In the genomic region with DNA sequence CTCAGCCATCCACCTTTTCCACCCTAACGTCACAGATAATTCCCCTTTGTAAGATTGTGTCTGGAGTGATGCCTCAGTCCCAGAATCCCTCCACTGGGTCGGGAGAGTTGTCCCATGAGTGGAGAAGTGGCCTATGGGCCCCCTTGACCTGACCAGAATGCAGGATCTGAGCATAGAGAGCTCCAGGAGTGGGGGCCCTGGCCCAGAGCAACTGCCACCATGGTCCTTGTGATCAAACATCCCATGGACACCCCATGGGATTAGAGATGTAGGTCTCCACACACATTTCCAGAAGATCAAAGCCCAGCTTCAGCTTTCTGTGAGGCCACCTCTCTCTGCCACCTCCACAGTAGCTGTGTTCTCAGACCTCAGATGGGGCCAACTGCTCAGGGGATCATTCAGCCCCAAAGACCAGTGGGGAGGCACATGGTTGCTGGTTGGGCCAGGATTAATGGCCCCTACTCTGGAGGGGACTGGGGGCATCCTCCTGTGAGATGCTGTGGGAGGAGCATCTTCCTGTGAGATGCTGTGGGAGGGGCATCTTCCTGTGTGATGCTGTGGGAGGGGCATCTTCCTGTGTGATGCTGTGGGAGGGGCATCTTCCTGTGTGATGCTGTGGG, we compare ENCODE assay signal across 11 cellular contexts. TPM values are rescaled to one million over a fixed set of nuclear protein-coding genes. Genes with fewer than 3 reads are reported as not detected.
DNase-seq lines count a peak whose midpoint lies in the region; ATAC-seq lines count a peak whose summit lies in the region.
"Had no signal": no experiment of that assay in that cellular context is flagged by ENCODE, and none has a peak within 500 bp of the region (broad histone marks: within the 10 kb centered on the region; RNA-seq: fewer than 3 reads in every experiment).

No MANE protein-coding gene starts in this region.

- CTCF ChIA-PET in T-cell (lab: Charles Lee), result no interaction called here

- no peaks in the 10 kb centered on the region for H3K36me3 Mint-ChIP-seq in T-cell
- peaks cover 3% of the 10 kb centered on the region for H3K36me3 Mint-ChIP-seq in activated naive CD8-positive, alpha-beta T cell treated with anti-CD3 and anti-CD28 coated beads for 36 hours

- H3K27me3 Mint-ChIP-seq in T-cell, result no peaks in the 10 kb centered on the region
- H3K27me3 Mint-ChIP-seq in activated naive CD8-positive, alpha-beta T cell treated with anti-CD3 and anti-CD28 coated beads for 36 hours, result no peaks in the 10 kb centered on the region

- H3K9me3 Mint-ChIP-seq in T-cell, result no peaks in the 10 kb centered on the region
- peaks cover 2% of the 10 kb centered on the region for H3K9me3 Mint-ChIP-seq in activated naive CD8-positive, alpha-beta T cell treated with anti-CD3 and anti-CD28 coated beads for 36 hours

- H3K27ac Mint-ChIP-seq in T-cell, result peak overlapping the region; percentile 37 to 78
- peak overlapping the region; percentile 60 for H3K27ac Mint-ChIP-seq in activated naive CD8-positive, alpha-beta T cell treated with anti-CD3 and anti-CD28 coated beads for 36 hours

- H3K4me1 Mint-ChIP-seq in T-cell, result peaks cover 25 to 26% (median 25%) of the 10 kb centered on the region in 3 donors
- peaks cover 22% of the 10 kb centered on the region for H3K4me1 Mint-ChIP-seq in activated naive CD8-positive, alpha-beta T cell treated with anti-CD3 and anti-CD28 coated beads for 36 hours

- no peak overlapping the region for H3K4me3 Mint-ChIP-seq in T-cell
- no peak overlapping the region for H3K4me3 Mint-ChIP-seq in activated naive CD8-positive, alpha-beta T cell treated with anti-CD3 and anti-CD28 coated beads for 36 hours

- POLR2A ChIA-PET in T-cell (lab: Charles Lee), result no interaction called here

- DNase-seq in activated CD8-positive, alpha-beta memory T cell treated with anti-CD3 and anti-CD28 coated beads for 24 hours, result peak; percentile 71
- no peak for DNase-seq in activated CD8-positive, alpha-beta memory T cell treated with anti-CD3 and anti-CD28 coated beads, Interleukin-2, amount 50 U/mL, for 4 hours
- peak in 25 of 34 experiments; percentile 11 to 53 (median 31) for DNase-seq in T-cell
- no peak for DNase-seq in activated naive CD8-positive, alpha-beta T cell treated with anti-CD3 and anti-CD28 coated beads for 36 hours
- peak; percentile 35 for DNase-seq in stimulated activated CD4-positive, alpha-beta T cell treated with anti-CD3 and anti-CD28 coated beads, Interleukin-1b, Interleukin-23, amount 100 ng/mL, for 48 hours
- DNase-seq in SKM-1 (lab: John Stamatoyannopoulos, UW; ENCODE audit: unreplicated experiment), result no peak
- DNase-seq: cerebellar nuclear complex, GDM1 had no signal

- ATAC-seq in T-cell (replicated peaks in 1 of 4), result peak in 3 of 4 experiments; percentile 23 to 55 (median 39)
- no peak for ATAC-seq in HG02938 (IDR thresholded peaks at IDR 0.05; ENCODE audit: unreplicated experiment)
- no peak for ATAC-seq in GM21367 (IDR thresholded peaks at IDR 0.05; ENCODE audit: unreplicated experiment)
- ATAC-seq: left lobe of liver had no signal

RNA-seq across cellular contexts. Expression of a gene that starts 28.5 kb away (rescaled TPM):
- total RNA-seq in T-cell, result 1 to 10 TPM in 4 of 5 donors, under 1 TPM in 1; 0.66 to 3.9 (median 3.2) TPM
- 10 to 100 TPM; 19.9 to 22.2 TPM for total RNA-seq in activated naive CD8-positive, alpha-beta T cell treated with anti-CD3 and anti-CD28 coated beads for 36 hours

Comparison
In these comparisons a context has a peak if more than half of its experiments do, and no peak if none do; other contexts are left out.
1. DNase-seq: peak in activated CD8-positive, alpha-beta memory T cell treated with anti-CD3 and anti-CD28 coated beads for 24 hours (single experiment), T-cell (25 of 34) and stimulated activated CD4-positive, alpha-beta T cell treated with anti-CD3 and anti-CD28 coated beads, Interleukin-1b, Interleukin-23, amount 100 ng/mL, for 48 hours (single experiment); none in activated CD8-positive, alpha-beta memory T cell treated with anti-CD3 and anti-CD28 coated beads, Interleukin-2, amount 50 U/mL, for 4 hours (single experiment), activated naive CD8-positive, alpha-beta T cell treated with anti-CD3 and anti-CD28 coated beads for 36 hours (single experiment) and SKM-1 (single experiment).
2. ATAC-seq: peak in T-cell (3 of 4); none in HG02938 (single experiment) and GM21367 (single experiment).
3. RNA of a gene that starts 28.5 kb away (total RNA-seq): 19.9 to 22.2 TPM in activated naive CD8-positive, alpha-beta T cell treated with anti-CD3 and anti-CD28 coated beads for 36 hours; 0.66 to 3.9 TPM in T-cell; every median in the first group is over 4 times any median in the second.